ENCODE assay signal across 12 cellular contexts in the genomic region with DNA sequence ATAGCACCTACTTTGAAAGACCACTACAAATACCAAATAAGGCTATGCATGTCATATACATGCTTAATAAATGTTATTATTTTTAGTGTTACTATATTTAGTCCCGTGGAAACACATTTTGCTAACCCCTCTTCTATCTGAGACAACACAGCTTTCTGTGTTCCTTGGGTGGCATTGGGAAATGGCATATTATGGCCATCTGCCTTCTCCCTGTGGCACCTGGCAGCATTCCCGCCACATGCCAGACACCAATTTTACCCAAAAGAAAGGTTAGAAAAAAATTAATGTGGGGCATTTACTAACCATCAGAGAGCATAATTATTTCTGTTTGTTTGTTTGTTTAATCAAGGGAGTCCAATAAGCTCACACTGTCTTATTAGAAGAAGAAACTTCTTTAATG.
DNase-seq lines count a peak whose midpoint lies in the region; ATAC-seq and TF ChIP-seq lines count a peak whose summit lies in the region.
"Had no signal": no experiment of that assay in that cellular context is flagged by ENCODE, and none has a peak within 500 bp of the region (broad histone marks: within the 10 kb centered on the region; RNA-seq: fewer than 3 reads in every experiment).

No MANE protein-coding gene starts in this region.

- no peaks in the 10 kb centered on the region for H3K36me3 Mint-ChIP-seq in activated CD8-positive, alpha-beta T cell treated with anti-CD3 and anti-CD28 coated beads for 36 hours (ENCODE audit: low read depth)

- no peak for ATAC-seq in HG02852 (IDR thresholded peaks at IDR 0.05; ENCODE audit: unreplicated experiment)
- ATAC-seq in activated CD8-positive, alpha-beta T cell treated with anti-CD3 and anti-CD28 coated beads for 36 hours = no peak
- ATAC-seq: A549 had no signal

- H3K27me3 Mint-ChIP-seq in activated CD8-positive, alpha-beta T cell treated with anti-CD3 and anti-CD28 coated beads for 36 hours = no peaks in the 10 kb centered on the region
- H3K27me3 Mint-ChIP-seq: CD4-positive, alpha-beta T cell had no signal

- intact Hi-C loops in activated CD8-positive, alpha-beta T cell treated with anti-CD3 and anti-CD28 coated beads for 36 hours (cut with micrococcal nuclease) = no loop called here

- no peaks in the 10 kb centered on the region for H3K4me1 Mint-ChIP-seq in activated CD8-positive, alpha-beta T cell treated with anti-CD3 and anti-CD28 coated beads for 36 hours (ENCODE audit: low read depth)

- no peak overlapping the region for H3K27ac Mint-ChIP-seq in activated CD8-positive, alpha-beta T cell treated with anti-CD3 and anti-CD28 coated beads for 36 hours
- H3K27ac Mint-ChIP-seq: CD4-positive, alpha-beta T cell had no signal

- DNase-seq in DMS 273 (lab: John Stamatoyannopoulos, UW; ENCODE audit: unreplicated experiment) = peak; percentile 20
- DNase-seq in DMS 273 treated with DMSO at 0.1 percent for 48 hours (lab: John Stamatoyannopoulos, UW) = no peak
- peak; percentile 3 for DNase-seq in NCI-H2171 (lab: John Stamatoyannopoulos, UW)
- peak; percentile 88 for DNase-seq in cerebellar cortex (ENCODE audit: low spot score)
- DNase-seq in myocyte (ENCODE audit: low read depth) = peak; percentile 3
- DNase-seq in activated CD8-positive, alpha-beta T cell treated with anti-CD3 and anti-CD28 coated beads for 36 hours = no peak
- DNase-seq: AML-193; CD4-positive, alpha-beta T cell; GDM1; GM23248 had no signal

- TF ChIP-seq CTCF in activated CD8-positive, alpha-beta T cell treated with anti-CD3 and anti-CD28 coated beads for 36 hours (IDR thresholded peaks at IDR 0.05) = no peak

- POLR2A ChIA-PET in activated CD8-positive, alpha-beta T cell treated with anti-CD3 and anti-CD28 coated beads for 36 hours (lab: Charles Lee) = no interaction called here

- peaks cover 5% of the 10 kb centered on the region for H3K9me3 Mint-ChIP-seq in activated CD8-positive, alpha-beta T cell treated with anti-CD3 and anti-CD28 coated beads for 36 hours

- CTCF ChIA-PET in activated CD8-positive, alpha-beta T cell treated with anti-CD3 and anti-CD28 coated beads for 36 hours (lab: Charles Lee) = no interaction called here

- no peak overlapping the region for H3K4me3 Mint-ChIP-seq in activated CD8-positive, alpha-beta T cell treated with anti-CD3 and anti-CD28 coated beads for 36 hours
- H3K4me3 Mint-ChIP-seq: CD4-positive, alpha-beta T cell had no signal

Comparison
In these comparisons a context has a peak if more than half of its experiments do, and no peak if none do; other contexts are left out.
1. DNase-seq: peak in DMS 273 (single experiment), NCI-H2171 (single experiment), cerebellar cortex (single experiment) and myocyte (single experiment); none in DMS 273 treated with DMSO at 0.1 percent for 48 hours (single experiment) and activated CD8-positive, alpha-beta T cell treated with anti-CD3 and anti-CD28 coated beads for 36 hours (single experiment).